ENCODE assay signal across 26 cellular contexts in genomic region chr12:110889361-110889760, GRCh38. TPM values are rescaled to one million over a fixed set of nuclear protein-coding genes. Genes with fewer than 3 reads are reported as not detected.
"Had no signal": no experiment of that assay in that cellular context is flagged by ENCODE, and none has a peak within 500 bp of the region (broad histone marks: within the 10 kb centered on the region; RNA-seq: fewer than 3 reads in every experiment).

No MANE protein-coding gene starts in this region.

- DNase-seq: Kasumi-1, KG1, MM.1S, NCI-H1092 treated with DMSO at 0.1 percent for 48 hours, NCI-H1436, NCI-H187, NCI-H2029, NCI-H2081 treated with DMSO at 0.1 percent for 48 hours, NCI-H2171, NCI-H226, NCI-H446, NCI-H510A, NCI-H524 treated with DMSO at 0.1 percent for 48 hours, NCI-H69, NCI-H774, PC-3, SHP77, SK-N-SH, SW 1271, T-cell had no signal

- H3K4me2 ChIP-seq: SK-N-SH had no signal

- H3K36me3 Mint-ChIP-seq: T-cell had no signal

- H3K27ac ChIP-seq: HL-60, RWPE1 had no signal

- H3K9me2 ChIP-seq: SK-N-SH had no signal

- ATAC-seq: Panc1, PC-3, T-cell had no signal

- H3K9me3 ChIP-seq: SK-N-SH had no signal

- H3K9me3 Mint-ChIP-seq: T-cell had no signal

- H3K9ac ChIP-seq: SK-N-SH had no signal

- H3K27ac Mint-ChIP-seq: T-cell had no signal

RNA-seq across cellular contexts. Expression of gene MYL2, which starts 31.0 kb away (rescaled TPM):
- total RNA-seq: M059J, PC-3, SK-MEL-5, T-cell had no signal
- polyA plus RNA-seq: SK-N-SH had no signal

RNA-seq across cellular contexts. Expression of gene CCDC63, which starts 42.6 kb away (rescaled TPM):
- total RNA-seq: M059J, OCI-LY7, PC-3, SK-MEL-5, T-cell had no signal
- polyA plus RNA-seq: SK-N-SH had no signal
